Comparison of ENCODE assay signal across 11 cellular contexts in the genomic region with DNA sequence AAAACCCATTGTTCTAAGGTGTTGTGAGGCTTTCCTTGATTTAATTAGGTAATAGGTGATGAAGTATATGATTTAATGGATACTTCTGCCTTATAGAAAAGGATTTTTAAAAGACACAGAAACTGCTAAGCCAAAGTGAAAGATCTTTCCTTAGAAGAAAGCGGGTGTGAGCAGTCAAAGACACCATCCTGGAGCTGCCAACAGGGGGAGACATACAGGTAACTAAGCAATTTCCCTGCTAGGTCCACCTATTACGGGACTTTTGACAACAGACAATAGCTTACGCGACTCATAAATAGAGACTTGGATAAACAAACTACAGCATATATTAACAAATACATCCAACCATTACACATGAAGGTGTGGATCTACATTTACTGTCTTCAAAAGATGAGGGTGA.
DNase-seq lines count a peak whose midpoint lies in the region; ATAC-seq and TF ChIP-seq lines count a peak whose summit lies in the region.
"Had no signal": no experiment of that assay in that cellular context is flagged by ENCODE, and none has a peak within 500 bp of the region (broad histone marks: within the 10 kb centered on the region; RNA-seq: fewer than 3 reads in every experiment).

No MANE protein-coding gene starts in this region.

- no peaks in the 10 kb centered on the region for H3K9me3 Mint-ChIP-seq in nephron
- H3K9me3 Mint-ChIP-seq in stimulated activated naive CD8-positive, alpha-beta T cell treated with anti-CD3 and anti-CD28 coated beads, Interleukin-15, amount 100 ng/mL, for 72 hours = no peaks in the 10 kb centered on the region
- H3K9me3 Mint-ChIP-seq: activated T-cell treated with anti-CD3 and anti-CD28 coated beads, Interleukin-2, amount 50 U/mL, for 72 hours had no signal

- TF ChIP-seq POLR2A in tibial nerve (IDR thresholded peaks at IDR 0.05) = no peak

- peaks cover 0 to 4% (median 0%) of the 10 kb centered on the region in 4 donors for H3K4me1 ChIP-seq in tibial nerve
- H3K4me1 ChIP-seq: upper lobe of left lung had no signal

- H3K4me1 Mint-ChIP-seq in nephron = peaks cover 19% of the 10 kb centered on the region
- H3K4me1 Mint-ChIP-seq in stimulated activated naive CD8-positive, alpha-beta T cell treated with anti-CD3 and anti-CD28 coated beads, Interleukin-15, amount 100 ng/mL, for 72 hours = no peaks in the 10 kb centered on the region

- H3K27ac ChIP-seq in tibial nerve = no peak overlapping the region
- H3K27ac ChIP-seq: upper lobe of left lung had no signal

- TF ChIP-seq EP300 in tibial nerve (IDR thresholded peaks at IDR 0.05) = no peak

- no peaks in the 10 kb centered on the region for H3K36me3 ChIP-seq in tibial nerve
- H3K36me3 ChIP-seq: upper lobe of left lung had no signal

- TF ChIP-seq CTCF in nephron (IDR thresholded peaks at IDR 0.05; ENCODE audit: unreplicated experiment in 3 of 3) (peak; percentile 22 to 55 (median 38)), tibial nerve (IDR thresholded peaks at IDR 0.05) (peak in 1 of 5 experiments; percentile 20)

- H3K36me3 Mint-ChIP-seq in nephron (ENCODE audit: low read depth) = no peaks in the 10 kb centered on the region

- no peak overlapping the region for H3K4me3 ChIP-seq in tibial nerve
- H3K4me3 ChIP-seq: upper lobe of left lung had no signal

- WGBS in tibial nerve, 2 donors = 82 to 88% methylated on average over 4 of the region's 4 CpGs

- H3K27ac Mint-ChIP-seq in nephron = no peak overlapping the region
- no peak overlapping the region for H3K27ac Mint-ChIP-seq in stimulated activated naive CD8-positive, alpha-beta T cell treated with anti-CD3 and anti-CD28 coated beads, Interleukin-15, amount 100 ng/mL, for 72 hours
- H3K27ac Mint-ChIP-seq: activated T-cell treated with anti-CD3 and anti-CD28 coated beads, Interleukin-2, amount 50 U/mL, for 72 hours had no signal

- no peak for ATAC-seq in stimulated activated naive CD8-positive, alpha-beta T cell treated with anti-CD3 and anti-CD28 coated beads, Interleukin-15, amount 100 ng/mL, for 72 hours
- ATAC-seq: activated T-cell treated with anti-CD3 and anti-CD28 coated beads, Interleukin-2, amount 50 U/mL, for 72 hours had no signal

- no peaks in the 10 kb centered on the region for H3K27me3 ChIP-seq in tibial nerve
- H3K27me3 ChIP-seq: upper lobe of left lung had no signal

- no peaks in the 10 kb centered on the region for H3K9me3 ChIP-seq in tibial nerve
- H3K9me3 ChIP-seq: upper lobe of left lung had no signal

- no peak overlapping the region for H3K4me3 Mint-ChIP-seq in nephron
- H3K4me3 Mint-ChIP-seq in stimulated activated naive CD8-positive, alpha-beta T cell treated with anti-CD3 and anti-CD28 coated beads, Interleukin-15, amount 100 ng/mL, for 72 hours = no peak overlapping the region
- H3K4me3 Mint-ChIP-seq: activated T-cell treated with anti-CD3 and anti-CD28 coated beads, Interleukin-2, amount 50 U/mL, for 72 hours had no signal

- DNase-seq in NCI-H748 (lab: John Stamatoyannopoulos, UW; ENCODE audit: unreplicated experiment) (peak; percentile 3), NCI-H748 treated with DMSO at 0.1 percent for 48 hours (lab: John Stamatoyannopoulos, UW) (no peak), HT1080 (ENCODE audit: low read depth) (peak; percentile 31), tibial nerve (ENCODE audit: low spot score in 2 of 2) (no peak)
- DNase-seq in activated CD4-positive, alpha-beta T cell treated with anti-CD3 and anti-CD28 coated beads, Interleukin-2, amount 50 U/mL, for 48 hours = peak; percentile 7 to 14
- DNase-seq in stimulated activated naive CD4-positive, alpha-beta T cell (lab: John Stamatoyannopoulos, UW) = no peak
- no peak for DNase-seq in stimulated activated naive CD8-positive, alpha-beta T cell treated with anti-CD3 and anti-CD28 coated beads, Interleukin-15, amount 100 ng/mL, for 72 hours
- DNase-seq: C1 segment of cervical spinal cord, upper lobe of left lung had no signal

- H3K27me3 Mint-ChIP-seq in nephron (ENCODE audit: low read depth) = peaks cover 4% of the 10 kb centered on the region
- peaks cover 6% of the 10 kb centered on the region for H3K27me3 Mint-ChIP-seq in stimulated activated naive CD8-positive, alpha-beta T cell treated with anti-CD3 and anti-CD28 coated beads, Interleukin-15, amount 100 ng/mL, for 72 hours

Comparison
In these comparisons a context has a peak if more than half of its experiments do, and no peak if none do; other contexts are left out.
1. DNase-seq: peak in NCI-H748 (single experiment), HT1080 (single experiment) and activated CD4-positive, alpha-beta T cell treated with anti-CD3 and anti-CD28 coated beads, Interleukin-2, amount 50 U/mL, for 48 hours (2 of 2); none in NCI-H748 treated with DMSO at 0.1 percent for 48 hours (single experiment), stimulated activated naive CD4-positive, alpha-beta T cell (0 of 6), stimulated activated naive CD8-positive, alpha-beta T cell treated with anti-CD3 and anti-CD28 coated beads, Interleukin-15, amount 100 ng/mL, for 72 hours (0 of 2) and tibial nerve (0 of 2).